ENCODE assay signal across 23 cellular contexts in genomic region chr3:179063945-179064560, GRCh38. TPM values are rescaled to one million over a fixed set of nuclear protein-coding genes. Genes with fewer than 3 reads are reported as not detected.
DNase-seq lines count a peak whose midpoint lies in the region; ATAC-seq and TF ChIP-seq lines count a peak whose summit lies in the region.
"Had no signal": no experiment of that assay in that cellular context is flagged by ENCODE, and none has a peak within 500 bp of the region (broad histone marks: within the 10 kb centered on the region; RNA-seq: fewer than 3 reads in every experiment).

No MANE protein-coding gene starts in this region.

- DNase-seq in A172 (ENCODE audit: low spot score): peak; percentile 57
- no peak for DNase-seq in HEK293T (ENCODE audit: extremely low spot score)
- DNase-seq in T-helper 17 cell: no peak
- peak; percentile 64 to 71 for DNase-seq in fibroblast of lung (ENCODE audit: low read depth in 2 of 2)
- no peak for DNase-seq in NCI-H1092 treated with DMSO at 0.1 percent for 48 hours (lab: John Stamatoyannopoulos, UW)
- no peak for DNase-seq in osteoblast (ENCODE audit: insufficient read length, low spot score, missing footprints)
- DNase-seq: 8988T; activated CD4-positive, alpha-beta T cell treated with anti-CD3 and anti-CD28 coated beads for 4 hours; activated CD8-positive, alpha-beta memory T cell treated with anti-CD3 and anti-CD28 coated beads, Interleukin-2, amount 50 U/mL, for 4 hours; activated naive CD4-positive, alpha-beta T cell treated with anti-CD3 and anti-CD28 coated beads for 36 hours; CD4-positive, CD25-positive, alpha-beta regulatory T cell; esophagus squamous epithelium; hippocampal formation; kidney; NCI-H1105; NCI-H774; nephron progenitor cell; Peyer's patch; tibial artery had no signal

- H3K9me3 ChIP-seq in T-helper 17 cell (ENCODE audit: control insufficient read depth, low read length, poor library complexity, severe bottlenecking): no peaks in the 10 kb centered on the region
- no peaks in the 10 kb centered on the region for H3K9me3 ChIP-seq in fibroblast of lung (ENCODE audit: control insufficient read depth, insufficient read depth, low read depth, low read length)
- no peaks in the 10 kb centered on the region for H3K9me3 ChIP-seq in osteoblast (ENCODE audit: low read depth, low read length)
- H3K9me3 ChIP-seq: esophagus squamous epithelium, Peyer's patch, tibial artery had no signal

- peaks cover 12% of the 10 kb centered on the region for H3K36me3 Mint-ChIP-seq in T-helper 17 cell (ENCODE audit: low read depth)

- H3K4me3 ChIP-seq in fibroblast of lung (replicated peaks in 1 of 4; ENCODE audit: control extremely low read depth in 1 of 4, insufficient read depth in 1 of 4, low read depth in 3 of 4, low read length in 4 of 4) (no peak overlapping the region), osteoblast (ENCODE audit: insufficient read depth, low read length) (no peak overlapping the region)
- H3K4me3 ChIP-seq: esophagus squamous epithelium, Peyer's patch, tibial artery had no signal

- H3K27me3 ChIP-seq in fibroblast of lung (ENCODE audit: control insufficient read depth, insufficient read depth, low read length) (no peaks in the 10 kb centered on the region), osteoblast (ENCODE audit: insufficient read depth, low read length) (no peaks in the 10 kb centered on the region)
- H3K27me3 ChIP-seq: esophagus squamous epithelium, Peyer's patch, tibial artery had no signal

- H3K36me3 ChIP-seq in fibroblast of lung (ENCODE audit: control insufficient read depth, insufficient read depth, low read length): peaks cover 1% of the 10 kb centered on the region
- peaks cover 42% of the 10 kb centered on the region for H3K36me3 ChIP-seq in osteoblast (ENCODE audit: insufficient read depth, low read length)

- peaks cover 2% of the 10 kb centered on the region for H4K20me1 ChIP-seq in fibroblast of lung (ENCODE audit: control insufficient read depth, extremely low read depth, insufficient read depth, low read length)
- H4K20me1 ChIP-seq in osteoblast (ENCODE audit: insufficient read depth, low read length): peaks cover 23% of the 10 kb centered on the region

- H3K27me3 Mint-ChIP-seq in T-helper 17 cell: no peaks in the 10 kb centered on the region
- H3K27me3 Mint-ChIP-seq: CD4-positive, CD25-positive, alpha-beta regulatory T cell; stimulated activated memory B cell treated with anti-CD40 and anti-IgM and Interleukin-4, amounts not matched to agents 10 μg/mL and 1 μg/mL and 100 μg/mL, for 72 hours had no signal

- H3K27ac Mint-ChIP-seq in T-helper 17 cell: peak overlapping the region; percentile 72
- H3K27ac Mint-ChIP-seq: activated naive CD4-positive, alpha-beta T cell treated with anti-CD3 and anti-CD28 coated beads for 36 hours; CD4-positive, CD25-positive, alpha-beta regulatory T cell; nephron progenitor cell had no signal

- peaks cover 32% of the 10 kb centered on the region for H3K4me1 Mint-ChIP-seq in T-helper 17 cell

- CTCF ChIA-PET in HEK293T (lab: Yijun Ruan, JAX): no interaction called here

- no peak for ATAC-seq in T-helper 17 cell
- no peak for ATAC-seq in GM18520 (IDR thresholded peaks at IDR 0.05; ENCODE audit: unreplicated experiment)
- no peak for ATAC-seq in HG03432 (IDR thresholded peaks at IDR 0.05; ENCODE audit: unreplicated experiment)
- ATAC-seq: HepG2; stimulated activated memory B cell treated with anti-CD40 and anti-IgM and Interleukin-4, amounts not matched to agents 10 μg/mL and 1 μg/mL and 100 μg/mL, for 72 hours had no signal

- no peak overlapping the region for H3K9ac ChIP-seq in fibroblast of lung (ENCODE audit: insufficient read depth, low read length)

- no peak overlapping the region for H3K4me2 ChIP-seq in fibroblast of lung (ENCODE audit: extremely low read depth, insufficient read depth, low read length)
- H3K4me2 ChIP-seq in osteoblast (ENCODE audit: insufficient read depth, low read length): no peak overlapping the region

- no peak overlapping the region for H3K27ac ChIP-seq in fibroblast of lung (ENCODE audit: insufficient read depth, low read length)
- H3K27ac ChIP-seq in osteoblast (ENCODE audit: low read depth, low read length): no peak overlapping the region
- H3K27ac ChIP-seq: Peyer's patch, tibial artery had no signal

- no peak for TF ChIP-seq CTCF in fibroblast of lung (conservative IDR thresholded peaks at IDR 0.05 in 1 of 2, IDR thresholded peaks at IDR 0.05 in 1 of 2; ENCODE audit: low read depth in 1 of 2, low read length in 2 of 2)
- TF ChIP-seq CTCF in osteoblast (IDR thresholded peaks at IDR 0.05; ENCODE audit: extremely low read depth, low read depth, low read length): no peak

- H3K4me1 ChIP-seq in fibroblast of lung (ENCODE audit: control insufficient read depth, extremely low read depth, insufficient read depth, low read length) (peaks cover 3% of the 10 kb centered on the region), osteoblast (ENCODE audit: insufficient read depth, low read length) (peaks cover 8% of the 10 kb centered on the region)
- H3K4me1 ChIP-seq: Peyer's patch had no signal

- H3K4me3 Mint-ChIP-seq in T-helper 17 cell: no peak overlapping the region
- H3K4me3 Mint-ChIP-seq: activated naive CD4-positive, alpha-beta T cell treated with anti-CD3 and anti-CD28 coated beads for 36 hours; CD4-positive, CD25-positive, alpha-beta regulatory T cell; nephron progenitor cell; stimulated activated memory B cell treated with anti-CD40 and anti-IgM and Interleukin-4, amounts not matched to agents 10 μg/mL and 1 μg/mL and 100 μg/mL, for 72 hours had no signal

- no peak overlapping the region for H2AFZ ChIP-seq in fibroblast of lung (ENCODE audit: low read length)
- no peak overlapping the region for H2AFZ ChIP-seq in osteoblast (ENCODE audit: low read length)

- peaks cover 60% of the 10 kb centered on the region for H3K79me2 ChIP-seq in fibroblast of lung (ENCODE audit: control insufficient read depth, insufficient read depth, low read length)
- H3K79me2 ChIP-seq in osteoblast (ENCODE audit: insufficient read depth, low read length): peaks cover 99% of the 10 kb centered on the region

- POLR2A ChIA-PET in HEK293T (lab: Yijun Ruan, JAX): no interaction called here

TF ChIP-seq in HEK293T, 16 proteins besides CTCF, POLR2A, EP300 and RAD21:
- no peak for TF ChIP-seq ZNF384 (IDR thresholded peaks at IDR 0.05)
- TF ChIP-seq, protein P1, sequence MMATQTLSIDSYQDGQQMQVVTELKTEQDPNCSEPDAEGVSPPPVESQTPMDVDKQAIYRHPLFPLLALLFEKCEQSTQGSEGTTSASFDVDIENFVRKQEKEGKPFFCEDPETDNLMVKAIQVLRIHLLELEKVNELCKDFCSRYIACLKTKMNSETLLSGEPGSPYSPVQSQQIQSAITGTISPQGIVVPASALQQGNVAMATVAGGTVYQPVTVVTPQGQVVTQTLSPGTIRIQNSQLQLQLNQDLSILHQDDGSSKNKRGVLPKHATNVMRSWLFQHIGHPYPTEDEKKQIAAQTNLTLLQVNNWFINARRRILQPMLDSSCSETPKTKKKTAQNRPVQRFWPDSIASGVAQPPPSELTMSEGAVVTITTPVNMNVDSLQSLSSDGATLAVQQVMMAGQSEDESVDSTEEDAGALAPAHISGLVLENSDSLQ (IDR thresholded peaks at IDR 0.05): peak; percentile 38

RNA-seq across cellular contexts. Expression of gene ZMAT3, which starts 7.6 kb away (rescaled TPM):
- total RNA-seq in A172 (2014; rRNA removed; shearing (Covaris generic)): 10.5 and 13.3 TPM in 2 replicates
- total RNA-seq in T-helper 17 cell (10 to 100 TPM; 18.1 to 19.0 TPM), fibroblast of lung (34.8 and 37.8 TPM in 2 replicates), osteoblast (47.0 and 56.0 TPM in 2 replicates)
- 27.4 and 34.3 TPM in 2 replicates for polyA plus RNA-seq in fibroblast of lung
- 15.0 and 21.6 TPM in 2 replicates for polyA plus RNA-seq in fibroblast of lung (2012)
- 85.4 and 123 TPM in 2 replicates for polyA minus RNA-seq in fibroblast of lung (ENCODE audit: low replicate concordance)

Comparison
In these comparisons a context has a peak if more than half of its experiments do, and no peak if none do; other contexts are left out.
1. DNase-seq: peak in A172 (single experiment) and fibroblast of lung (2 of 2); none in HEK293T (single experiment), T-helper 17 cell (0 of 3), NCI-H1092 treated with DMSO at 0.1 percent for 48 hours (single experiment) and osteoblast (single experiment).